In the genomic region with DNA sequence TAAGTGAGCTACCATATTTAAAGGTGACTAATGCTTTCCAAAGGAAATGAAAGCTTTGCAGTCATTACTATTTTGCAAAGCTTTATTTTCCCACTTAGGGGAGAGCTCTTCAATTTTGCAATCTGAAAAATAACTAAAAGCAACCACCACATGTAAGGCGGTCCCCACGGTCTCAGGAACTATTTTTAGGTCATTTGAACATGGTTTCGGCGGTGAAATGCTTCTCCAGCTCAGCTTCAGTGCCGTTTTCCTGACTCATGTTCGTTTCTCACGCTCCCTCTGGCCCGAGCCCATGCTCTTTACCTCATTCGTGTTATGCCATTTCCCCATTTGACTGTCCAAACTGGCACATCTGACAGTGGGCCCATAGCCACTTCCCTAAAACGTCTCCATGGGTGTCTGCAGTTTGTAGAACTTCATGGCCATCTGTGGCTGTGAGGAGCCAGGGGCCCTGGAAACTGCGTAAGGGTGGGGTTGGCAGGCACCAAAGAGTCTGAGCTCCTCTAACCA, we compare ENCODE assay signal across 1 cellular context.
A peak's percentile ranks its signal among the peaks of the same experiment; 100 is the strongest.
TF ChIP-seq lines count a peak whose summit lies in the region.

No MANE protein-coding gene starts in this region.

TF ChIP-seq in GM12878, 131 proteins besides CTCF, POLR2A, EP300 and RAD21 (continued from another document and continues in another):
- TF ChIP-seq, protein P1, sequence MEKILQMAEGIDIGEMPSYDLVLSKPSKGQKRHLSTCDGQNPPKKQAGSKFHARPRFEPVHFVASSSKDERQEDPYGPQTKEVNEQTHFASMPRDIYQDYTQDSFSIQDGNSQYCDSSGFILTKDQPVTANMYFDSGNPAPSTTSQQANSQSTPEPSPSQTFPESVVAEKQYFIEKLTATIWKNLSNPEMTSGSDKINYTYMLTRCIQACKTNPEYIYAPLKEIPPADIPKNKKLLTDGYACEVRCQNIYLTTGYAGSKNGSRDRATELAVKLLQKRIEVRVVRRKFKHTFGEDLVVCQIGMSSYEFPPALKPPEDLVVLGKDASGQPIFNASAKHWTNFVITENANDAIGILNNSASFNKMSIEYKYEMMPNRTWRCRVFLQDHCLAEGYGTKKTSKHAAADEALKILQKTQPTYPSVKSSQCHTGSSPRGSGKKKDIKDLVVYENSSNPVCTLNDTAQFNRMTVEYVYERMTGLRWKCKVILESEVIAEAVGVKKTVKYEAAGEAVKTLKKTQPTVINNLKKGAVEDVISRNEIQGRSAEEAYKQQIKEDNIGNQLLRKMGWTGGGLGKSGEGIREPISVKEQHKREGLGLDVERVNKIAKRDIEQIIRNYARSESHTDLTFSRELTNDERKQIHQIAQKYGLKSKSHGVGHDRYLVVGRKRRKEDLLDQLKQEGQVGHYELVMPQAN (conservative IDR thresholded peaks at IDR 0.05): no peak
- TF ChIP-seq RELA (IDR thresholded peaks at IDR 0.05; ENCODE audit: borderline replicate concordance, partially characterized antibody): peak; percentile 64
- TF ChIP-seq SUZ12 (IDR thresholded peaks at IDR 0.05; ENCODE audit: unreplicated experiment): no peak
- TF ChIP-seq, protein P2, sequence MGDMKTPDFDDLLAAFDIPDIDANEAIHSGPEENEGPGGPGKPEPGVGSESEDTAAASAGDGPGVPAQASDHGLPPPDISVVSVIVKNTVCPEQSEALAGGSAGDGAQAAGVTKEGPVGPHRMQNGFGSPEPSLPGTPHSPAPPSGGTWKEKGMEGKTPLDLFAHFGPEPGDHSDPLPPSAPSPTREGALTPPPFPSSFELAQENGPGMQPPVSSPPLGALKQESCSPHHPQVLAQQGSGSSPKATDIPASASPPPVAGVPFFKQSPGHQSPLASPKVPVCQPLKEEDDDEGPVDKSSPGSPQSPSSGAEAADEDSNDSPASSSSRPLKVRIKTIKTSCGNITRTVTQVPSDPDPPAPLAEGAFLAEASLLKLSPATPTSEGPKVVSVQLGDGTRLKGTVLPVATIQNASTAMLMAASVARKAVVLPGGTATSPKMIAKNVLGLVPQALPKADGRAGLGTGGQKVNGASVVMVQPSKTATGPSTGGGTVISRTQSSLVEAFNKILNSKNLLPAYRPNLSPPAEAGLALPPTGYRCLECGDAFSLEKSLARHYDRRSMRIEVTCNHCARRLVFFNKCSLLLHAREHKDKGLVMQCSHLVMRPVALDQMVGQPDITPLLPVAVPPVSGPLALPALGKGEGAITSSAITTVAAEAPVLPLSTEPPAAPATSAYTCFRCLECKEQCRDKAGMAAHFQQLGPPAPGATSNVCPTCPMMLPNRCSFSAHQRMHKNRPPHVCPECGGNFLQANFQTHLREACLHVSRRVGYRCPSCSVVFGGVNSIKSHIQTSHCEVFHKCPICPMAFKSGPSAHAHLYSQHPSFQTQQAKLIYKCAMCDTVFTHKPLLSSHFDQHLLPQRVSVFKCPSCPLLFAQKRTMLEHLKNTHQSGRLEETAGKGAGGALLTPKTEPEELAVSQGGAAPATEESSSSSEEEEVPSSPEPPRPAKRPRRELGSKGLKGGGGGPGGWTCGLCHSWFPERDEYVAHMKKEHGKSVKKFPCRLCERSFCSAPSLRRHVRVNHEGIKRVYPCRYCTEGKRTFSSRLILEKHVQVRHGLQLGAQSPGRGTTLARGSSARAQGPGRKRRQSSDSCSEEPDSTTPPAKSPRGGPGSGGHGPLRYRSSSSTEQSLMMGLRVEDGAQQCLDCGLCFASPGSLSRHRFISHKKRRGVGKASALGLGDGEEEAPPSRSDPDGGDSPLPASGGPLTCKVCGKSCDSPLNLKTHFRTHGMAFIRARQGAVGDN (IDR thresholded peaks at IDR 0.05): peak; percentile 96
- TF ChIP-seq FOS (IDR thresholded peaks at IDR 0.05; ENCODE audit: borderline replicate concordance, extremely low read depth, insufficient read length): no peak
- peak; percentile 95 for TF ChIP-seq IRF4 (IDR thresholded peaks at IDR 0.05; ENCODE audit: low read depth, low read length)
- TF ChIP-seq CREB1 (IDR thresholded peaks at IDR 0.05; ENCODE audit: low read depth): peak; percentile 81
- TF ChIP-seq SREBF1 (IDR thresholded peaks at IDR 0.05; ENCODE audit: low read length): no peak
- TF ChIP-seq HDAC6 (IDR thresholded peaks at IDR 0.05; ENCODE audit: unreplicated experiment): no peak
- TF ChIP-seq, protein P3, sequence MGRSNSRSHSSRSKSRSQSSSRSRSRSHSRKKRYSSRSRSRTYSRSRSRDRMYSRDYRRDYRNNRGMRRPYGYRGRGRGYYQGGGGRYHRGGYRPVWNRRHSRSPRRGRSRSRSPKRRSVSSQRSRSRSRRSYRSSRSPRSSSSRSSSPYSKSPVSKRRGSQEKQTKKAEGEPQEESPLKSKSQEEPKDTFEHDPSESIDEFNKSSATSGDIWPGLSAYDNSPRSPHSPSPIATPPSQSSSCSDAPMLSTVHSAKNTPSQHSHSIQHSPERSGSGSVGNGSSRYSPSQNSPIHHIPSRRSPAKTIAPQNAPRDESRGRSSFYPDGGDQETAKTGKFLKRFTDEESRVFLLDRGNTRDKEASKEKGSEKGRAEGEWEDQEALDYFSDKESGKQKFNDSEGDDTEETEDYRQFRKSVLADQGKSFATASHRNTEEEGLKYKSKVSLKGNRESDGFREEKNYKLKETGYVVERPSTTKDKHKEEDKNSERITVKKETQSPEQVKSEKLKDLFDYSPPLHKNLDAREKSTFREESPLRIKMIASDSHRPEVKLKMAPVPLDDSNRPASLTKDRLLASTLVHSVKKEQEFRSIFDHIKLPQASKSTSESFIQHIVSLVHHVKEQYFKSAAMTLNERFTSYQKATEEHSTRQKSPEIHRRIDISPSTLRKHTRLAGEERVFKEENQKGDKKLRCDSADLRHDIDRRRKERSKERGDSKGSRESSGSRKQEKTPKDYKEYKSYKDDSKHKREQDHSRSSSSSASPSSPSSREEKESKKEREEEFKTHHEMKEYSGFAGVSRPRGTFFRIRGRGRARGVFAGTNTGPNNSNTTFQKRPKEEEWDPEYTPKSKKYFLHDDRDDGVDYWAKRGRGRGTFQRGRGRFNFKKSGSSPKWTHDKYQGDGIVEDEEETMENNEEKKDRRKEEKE (IDR thresholded peaks at IDR 0.05): no peak
- TF ChIP-seq, protein P4, sequence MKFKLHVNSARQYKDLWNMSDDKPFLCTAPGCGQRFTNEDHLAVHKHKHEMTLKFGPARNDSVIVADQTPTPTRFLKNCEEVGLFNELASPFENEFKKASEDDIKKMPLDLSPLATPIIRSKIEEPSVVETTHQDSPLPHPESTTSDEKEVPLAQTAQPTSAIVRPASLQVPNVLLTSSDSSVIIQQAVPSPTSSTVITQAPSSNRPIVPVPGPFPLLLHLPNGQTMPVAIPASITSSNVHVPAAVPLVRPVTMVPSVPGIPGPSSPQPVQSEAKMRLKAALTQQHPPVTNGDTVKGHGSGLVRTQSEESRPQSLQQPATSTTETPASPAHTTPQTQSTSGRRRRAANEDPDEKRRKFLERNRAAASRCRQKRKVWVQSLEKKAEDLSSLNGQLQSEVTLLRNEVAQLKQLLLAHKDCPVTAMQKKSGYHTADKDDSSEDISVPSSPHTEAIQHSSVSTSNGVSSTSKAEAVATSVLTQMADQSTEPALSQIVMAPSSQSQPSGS (IDR thresholded peaks at IDR 0.05; ENCODE audit: low read length): peak; percentile 99
- TF ChIP-seq MTA3 (IDR thresholded peaks at IDR 0.05; ENCODE audit: borderline replicate concordance, low read length): peak; percentile 98
- peak; percentile 41; the same call in 1 of the 2 replicates for TF ChIP-seq GABPA (IDR thresholded peaks at IDR 0.05; ENCODE audit: low read depth)
- peak; percentile 97 for TF ChIP-seq TCF3 (IDR thresholded peaks at IDR 0.05; ENCODE audit: borderline replicate concordance, insufficient read depth, low read depth, low read length)
- no peak; the same call in 1 of the 2 replicates for TF ChIP-seq ZNF207 (IDR thresholded peaks at IDR 0.05; ENCODE audit: borderline replicate concordance)
- peak; percentile 96 for TF ChIP-seq JUNB (IDR thresholded peaks at IDR 0.05)
- TF ChIP-seq, protein P5, sequence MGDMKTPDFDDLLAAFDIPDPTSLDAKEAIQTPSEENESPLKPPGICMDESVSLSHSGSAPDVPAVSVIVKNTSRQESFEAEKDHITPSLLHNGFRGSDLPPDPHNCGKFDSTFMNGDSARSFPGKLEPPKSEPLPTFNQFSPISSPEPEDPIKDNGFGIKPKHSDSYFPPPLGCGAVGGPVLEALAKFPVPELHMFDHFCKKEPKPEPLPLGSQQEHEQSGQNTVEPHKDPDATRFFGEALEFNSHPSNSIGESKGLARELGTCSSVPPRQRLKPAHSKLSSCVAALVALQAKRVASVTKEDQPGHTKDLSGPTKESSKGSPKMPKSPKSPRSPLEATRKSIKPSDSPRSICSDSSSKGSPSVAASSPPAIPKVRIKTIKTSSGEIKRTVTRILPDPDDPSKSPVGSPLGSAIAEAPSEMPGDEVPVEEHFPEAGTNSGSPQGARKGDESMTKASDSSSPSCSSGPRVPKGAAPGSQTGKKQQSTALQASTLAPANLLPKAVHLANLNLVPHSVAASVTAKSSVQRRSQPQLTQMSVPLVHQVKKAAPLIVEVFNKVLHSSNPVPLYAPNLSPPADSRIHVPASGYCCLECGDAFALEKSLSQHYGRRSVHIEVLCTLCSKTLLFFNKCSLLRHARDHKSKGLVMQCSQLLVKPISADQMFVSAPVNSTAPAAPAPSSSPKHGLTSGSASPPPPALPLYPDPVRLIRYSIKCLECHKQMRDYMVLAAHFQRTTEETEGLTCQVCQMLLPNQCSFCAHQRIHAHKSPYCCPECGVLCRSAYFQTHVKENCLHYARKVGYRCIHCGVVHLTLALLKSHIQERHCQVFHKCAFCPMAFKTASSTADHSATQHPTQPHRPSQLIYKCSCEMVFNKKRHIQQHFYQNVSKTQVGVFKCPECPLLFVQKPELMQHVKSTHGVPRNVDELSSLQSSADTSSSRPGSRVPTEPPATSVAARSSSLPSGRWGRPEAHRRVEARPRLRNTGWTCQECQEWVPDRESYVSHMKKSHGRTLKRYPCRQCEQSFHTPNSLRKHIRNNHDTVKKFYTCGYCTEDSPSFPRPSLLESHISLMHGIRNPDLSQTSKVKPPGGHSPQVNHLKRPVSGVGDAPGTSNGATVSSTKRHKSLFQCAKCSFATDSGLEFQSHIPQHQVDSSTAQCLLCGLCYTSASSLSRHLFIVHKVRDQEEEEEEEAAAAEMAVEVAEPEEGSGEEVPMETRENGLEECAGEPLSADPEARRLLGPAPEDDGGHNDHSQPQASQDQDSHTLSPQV (IDR thresholded peaks at IDR 0.05): 0 out of 2 replicates have a peak, but pooled peaks have one; percentile 11
- TF ChIP-seq SREBF2 (IDR thresholded peaks at IDR 0.05; ENCODE audit: low read length): no peak
- TF ChIP-seq ASH2L (IDR thresholded peaks at IDR 0.05; ENCODE audit: borderline replicate concordance, low read depth): no peak
- TF ChIP-seq, protein P6, sequence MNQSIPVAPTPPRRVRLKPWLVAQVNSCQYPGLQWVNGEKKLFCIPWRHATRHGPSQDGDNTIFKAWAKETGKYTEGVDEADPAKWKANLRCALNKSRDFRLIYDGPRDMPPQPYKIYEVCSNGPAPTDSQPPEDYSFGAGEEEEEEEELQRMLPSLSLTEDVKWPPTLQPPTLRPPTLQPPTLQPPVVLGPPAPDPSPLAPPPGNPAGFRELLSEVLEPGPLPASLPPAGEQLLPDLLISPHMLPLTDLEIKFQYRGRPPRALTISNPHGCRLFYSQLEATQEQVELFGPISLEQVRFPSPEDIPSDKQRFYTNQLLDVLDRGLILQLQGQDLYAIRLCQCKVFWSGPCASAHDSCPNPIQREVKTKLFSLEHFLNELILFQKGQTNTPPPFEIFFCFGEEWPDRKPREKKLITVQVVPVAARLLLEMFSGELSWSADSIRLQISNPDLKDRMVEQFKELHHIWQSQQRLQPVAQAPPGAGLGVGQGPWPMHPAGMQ (IDR thresholded peaks at IDR 0.05; ENCODE audit: borderline replicate concordance): no peak
- TF ChIP-seq IKZF2 (IDR thresholded peaks at IDR 0.05): peak; percentile 94 to 96
- peak; percentile 98 for TF ChIP-seq CREM (IDR thresholded peaks at IDR 0.05; ENCODE audit: low read depth)
- TF ChIP-seq CEBPB (IDR thresholded peaks at IDR 0.05; ENCODE audit: borderline replicate concordance in 1 of 2, low read depth in 2 of 2, low read length in 2 of 2): peak in 1 of 2 experiments; percentile 86; a peak in 1 of 4 replicates
- peak; percentile 98 for TF ChIP-seq CBX5 (IDR thresholded peaks at IDR 0.05; ENCODE audit: low read depth)
- peak; percentile 63 to 66 for TF ChIP-seq BHLHE40 (IDR thresholded peaks at IDR 0.05; ENCODE audit: borderline replicate concordance in 1 of 2, low read depth in 2 of 2, low read length in 1 of 2)
- TF ChIP-seq ZNF622 (IDR thresholded peaks at IDR 0.05): no peak
- peak; percentile 96 for TF ChIP-seq MEF2B (IDR thresholded peaks at IDR 0.05; ENCODE audit: partially characterized antibody, poor library complexity, severe bottlenecking)
- peak; percentile 81 for TF ChIP-seq MXI1 (IDR thresholded peaks at IDR 0.05; ENCODE audit: low read depth, low read length)
- peak; percentile 55 for TF ChIP-seq SMAD1 (IDR thresholded peaks at IDR 0.05; ENCODE audit: low read depth, partially characterized antibody)
- TF ChIP-seq, protein P7, sequence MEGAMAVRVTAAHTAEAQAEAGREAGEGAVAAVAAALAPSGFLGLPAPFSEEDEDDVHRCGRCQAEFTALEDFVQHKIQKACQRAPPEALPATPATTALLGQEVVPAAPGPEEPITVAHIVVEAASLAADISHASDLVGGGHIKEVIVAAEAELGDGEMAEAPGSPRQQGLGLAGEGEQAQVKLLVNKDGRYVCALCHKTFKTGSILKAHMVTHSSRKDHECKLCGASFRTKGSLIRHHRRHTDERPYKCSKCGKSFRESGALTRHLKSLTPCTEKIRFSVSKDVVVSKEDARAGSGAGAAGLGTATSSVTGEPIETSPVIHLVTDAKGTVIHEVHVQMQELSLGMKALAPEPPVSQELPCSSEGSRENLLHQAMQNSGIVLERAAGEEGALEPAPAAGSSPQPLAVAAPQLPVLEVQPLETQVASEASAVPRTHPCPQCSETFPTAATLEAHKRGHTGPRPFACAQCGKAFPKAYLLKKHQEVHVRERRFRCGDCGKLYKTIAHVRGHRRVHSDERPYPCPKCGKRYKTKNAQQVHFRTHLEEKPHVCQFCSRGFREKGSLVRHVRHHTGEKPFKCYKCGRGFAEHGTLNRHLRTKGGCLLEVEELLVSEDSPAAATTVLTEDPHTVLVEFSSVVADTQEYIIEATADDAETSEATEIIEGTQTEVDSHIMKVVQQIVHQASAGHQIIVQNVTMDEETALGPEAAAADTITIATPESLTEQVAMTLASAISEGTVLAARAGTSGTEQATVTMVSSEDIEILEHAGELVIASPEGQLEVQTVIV (IDR thresholded peaks at IDR 0.05; ENCODE audit: borderline replicate concordance, partially characterized antibody): no peak
- peak; percentile 89 for TF ChIP-seq BACH1 (IDR thresholded peaks at IDR 0.05; ENCODE audit: borderline replicate concordance)
- TF ChIP-seq, protein P8, sequence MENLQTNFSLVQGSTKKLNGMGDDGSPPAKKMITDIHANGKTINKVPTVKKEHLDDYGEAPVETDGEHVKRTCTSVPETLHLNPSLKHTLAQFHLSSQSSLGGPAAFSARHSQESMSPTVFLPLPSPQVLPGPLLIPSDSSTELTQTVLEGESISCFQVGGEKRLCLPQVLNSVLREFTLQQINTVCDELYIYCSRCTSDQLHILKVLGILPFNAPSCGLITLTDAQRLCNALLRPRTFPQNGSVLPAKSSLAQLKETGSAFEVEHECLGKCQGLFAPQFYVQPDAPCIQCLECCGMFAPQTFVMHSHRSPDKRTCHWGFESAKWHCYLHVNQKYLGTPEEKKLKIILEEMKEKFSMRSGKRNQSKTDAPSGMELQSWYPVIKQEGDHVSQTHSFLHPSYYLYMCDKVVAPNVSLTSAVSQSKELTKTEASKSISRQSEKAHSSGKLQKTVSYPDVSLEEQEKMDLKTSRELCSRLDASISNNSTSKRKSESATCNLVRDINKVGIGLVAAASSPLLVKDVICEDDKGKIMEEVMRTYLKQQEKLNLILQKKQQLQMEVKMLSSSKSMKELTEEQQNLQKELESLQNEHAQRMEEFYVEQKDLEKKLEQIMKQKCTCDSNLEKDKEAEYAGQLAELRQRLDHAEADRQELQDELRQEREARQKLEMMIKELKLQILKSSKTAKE (IDR thresholded peaks at IDR 0.05; ENCODE audit: low read depth, poor library complexity, severe bottlenecking): peak; percentile 82
- no peak for TF ChIP-seq BRCA1 (IDR thresholded peaks at IDR 0.05; ENCODE audit: low read depth, low read length)
- TF ChIP-seq KDM1A (IDR thresholded peaks at IDR 0.05; ENCODE audit: borderline replicate concordance): no peak
- no peak for TF ChIP-seq CHD4 (IDR thresholded peaks at IDR 0.05)
- TF ChIP-seq ZNF384 (IDR thresholded peaks at IDR 0.05; ENCODE audit: borderline replicate concordance, low read depth, low read length): peak; percentile 37; the same call in 1 of the 2 replicates
